2 cellular contexts compared by ENCODE assay signal in the genomic region with DNA sequence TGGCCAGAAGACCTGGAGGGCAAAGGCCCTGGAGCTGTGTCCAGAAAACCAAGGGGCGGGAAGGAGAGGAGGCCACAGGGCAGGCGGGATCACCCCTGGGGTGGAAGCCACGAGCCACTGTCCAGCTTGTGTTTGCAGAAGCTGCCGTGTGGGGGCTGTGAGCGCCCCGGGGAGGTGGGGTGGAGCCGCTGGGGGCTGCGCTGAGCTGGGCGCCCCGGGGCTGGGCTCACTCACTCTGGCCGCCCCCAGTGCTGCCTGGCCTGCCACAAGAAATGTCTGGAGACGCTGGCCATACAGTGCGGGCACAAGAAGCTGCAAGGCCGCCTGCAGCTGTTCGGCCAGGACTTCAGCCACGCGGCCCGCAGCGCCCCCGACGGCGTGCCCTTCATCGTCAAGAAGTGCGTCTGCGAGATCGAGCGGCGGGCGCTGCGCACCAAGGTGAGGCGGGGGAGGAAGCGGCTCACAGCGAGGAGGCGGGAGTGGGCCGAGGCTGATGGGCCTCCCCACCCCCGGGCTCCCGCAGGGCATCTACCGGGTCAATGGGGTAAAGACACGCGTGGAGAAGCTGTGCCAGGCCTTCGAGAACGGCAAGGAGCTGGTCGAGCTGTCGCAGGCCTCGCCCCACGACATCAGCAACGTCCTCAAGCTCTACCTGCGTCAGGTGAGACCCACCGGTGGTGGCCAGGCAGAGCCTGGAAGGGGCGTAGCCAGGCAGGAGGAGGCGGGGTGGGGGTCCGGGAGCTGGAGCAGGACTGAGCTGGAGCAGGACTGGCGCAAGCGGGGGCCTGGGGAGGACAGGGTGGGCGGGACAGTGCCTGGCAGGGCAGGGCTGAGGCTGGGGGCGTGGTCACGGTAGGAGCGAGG.
TF ChIP-seq lines count a peak whose summit lies in the region.

No MANE protein-coding gene starts in this region.

TF ChIP-seq in IMR-90, 13 proteins besides CTCF, POLR2A, EP300 and RAD21:
- TF ChIP-seq MAFK (IDR thresholded peaks at IDR 0.05; ENCODE audit: low read depth, low read length) (no peak), NFE2L2 (IDR thresholded peaks at IDR 0.05; ENCODE audit: low read depth, low read length) (no peak), CEBPB (IDR thresholded peaks at IDR 0.05; ENCODE audit: low read depth, low read length) (no peak), MAZ (IDR thresholded peaks at IDR 0.05; ENCODE audit: borderline replicate concordance, low read depth, low read length) (no peak), BHLHE40 (IDR thresholded peaks at IDR 0.05; ENCODE audit: low read depth, low read length) (no peak), CHD1 (IDR thresholded peaks at IDR 0.05; ENCODE audit: low read depth, low read length) (no peak)

TF ChIP-seq in K562, 482 proteins besides CTCF, POLR2A, EP300 and RAD21 (continues in another document):
- TF ChIP-seq CREB1 (IDR thresholded peaks at IDR 0.05) (no peak), CREB1 (CRISPR knock-in tag; IDR thresholded peaks at IDR 0.05) (0 out of 2 replicates have a peak, but pooled peaks have one; percentile 11), SUPT5H (IDR thresholded peaks at IDR 0.05) (no peak), RFX5 (IDR thresholded peaks at IDR 0.05; ENCODE audit: low read depth, low read length) (no peak), LARP7 (IDR thresholded peaks at IDR 0.05) (no peak), ZBTB1 (CRISPR knock-in tag; IDR thresholded peaks at IDR 0.05; ENCODE audit: borderline replicate concordance, low read depth) (no peak), ZNF3 (CRISPR knock-in tag; IDR thresholded peaks at IDR 0.05) (no peak), SIRT6 (IDR thresholded peaks at IDR 0.05; ENCODE audit: low read depth, low read length) (no peak), CBX3 (IDR thresholded peaks at IDR 0.05; ENCODE audit: borderline replicate concordance in 1 of 2, low read length in 2 of 2) (no peak), SMARCC2 (IDR thresholded peaks at IDR 0.05; ENCODE audit: low read depth) (no peak), CEBPB (tag; IDR thresholded peaks at IDR 0.05) (no peak), HCFC1 (IDR thresholded peaks at IDR 0.05; ENCODE audit: low read depth, low read length) (no peak), CBX5 (IDR thresholded peaks at IDR 0.05; ENCODE audit: borderline replicate concordance, low read depth) (no peak), EGR1 (conservative IDR thresholded peaks at IDR 0.05) (0 out of 2 replicates have a peak, but pooled peaks have one; percentile 16), PRMT5 (CRISPR knock-in tag; IDR thresholded peaks at IDR 0.05) (no peak), BRF1 (IDR thresholded peaks at IDR 0.05; ENCODE audit: borderline replicate concordance, extremely low read depth, insufficient read length) (no peak), ZNF354B (CRISPR knock-in tag; IDR thresholded peaks at IDR 0.05) (no peak), ZFP30 (CRISPR knock-in tag; IDR thresholded peaks at IDR 0.05; ENCODE audit: borderline replicate concordance) (no peak), PRPF4 (IDR thresholded peaks at IDR 0.05; ENCODE audit: insufficient read depth, low read depth, low read length, poor library complexity, severe bottlenecking) (no peak), ZNF780A (CRISPR knock-in tag; IDR thresholded peaks at IDR 0.05) (no peak), RBM22 (IDR thresholded peaks at IDR 0.05; ENCODE audit: low read depth, low read length, poor library complexity, severe bottlenecking) (peak; percentile 38), ZNF224 (CRISPR knock-in tag; IDR thresholded peaks at IDR 0.05) (no peak), ZNF717 (CRISPR knock-in tag; IDR thresholded peaks at IDR 0.05) (no peak), L3MBTL2 (IDR thresholded peaks at IDR 0.05) (no peak), NR3C1 (CRISPR knock-in tag; IDR thresholded peaks at IDR 0.05) (peak; percentile 44; the same call in 1 of the 2 replicates), ERF (CRISPR knock-in tag; IDR thresholded peaks at IDR 0.05) (no peak), POLR2AphosphoS5 (IDR thresholded peaks at IDR 0.05; ENCODE audit: control insufficient read depth, insufficient read depth, low read depth, low read length) (no peak), SMARCB1 (IDR thresholded peaks at IDR 0.05; ENCODE audit: insufficient read length, low read depth) (no peak), HSF4 (CRISPR knock-in tag; IDR thresholded peaks at IDR 0.05; ENCODE audit: borderline replicate concordance) (no peak), MAFG (tag; conservative IDR thresholded peaks at IDR 0.05) (no peak), FIP1L1 (IDR thresholded peaks at IDR 0.05; ENCODE audit: low read depth, low read length, poor library complexity, severe bottlenecking) (peak; percentile 43), PHF8 (IDR thresholded peaks at IDR 0.05; ENCODE audit: borderline replicate concordance, low read length) (no peak; the same call in 1 of the 2 replicates), PPARD (CRISPR knock-in tag; IDR thresholded peaks at IDR 0.05) (no peak), ZNF282 (CRISPR knock-in tag; IDR thresholded peaks at IDR 0.05) (peak; percentile 54; the same call in 1 of the 2 replicates), XRCC4 (IDR thresholded peaks at IDR 0.05; ENCODE audit: extremely low read depth, insufficient read depth, insufficient read length) (no peak), POLR2G (IDR thresholded peaks at IDR 0.05; ENCODE audit: low read depth, low read length) (0 out of 2 replicates have a peak, but pooled peaks have one; percentile 40), JUND (IDR thresholded peaks at IDR 0.05; ENCODE audit: borderline replicate concordance, low read depth, low read length) (no peak), JUND (tag; IDR thresholded peaks at IDR 0.05; ENCODE audit: borderline replicate concordance, low read depth, low read length) (no peak), GATAD2B (IDR thresholded peaks at IDR 0.05; ENCODE audit: borderline replicate concordance) (no peak)
- TF ChIP-seq, protein P1, sequence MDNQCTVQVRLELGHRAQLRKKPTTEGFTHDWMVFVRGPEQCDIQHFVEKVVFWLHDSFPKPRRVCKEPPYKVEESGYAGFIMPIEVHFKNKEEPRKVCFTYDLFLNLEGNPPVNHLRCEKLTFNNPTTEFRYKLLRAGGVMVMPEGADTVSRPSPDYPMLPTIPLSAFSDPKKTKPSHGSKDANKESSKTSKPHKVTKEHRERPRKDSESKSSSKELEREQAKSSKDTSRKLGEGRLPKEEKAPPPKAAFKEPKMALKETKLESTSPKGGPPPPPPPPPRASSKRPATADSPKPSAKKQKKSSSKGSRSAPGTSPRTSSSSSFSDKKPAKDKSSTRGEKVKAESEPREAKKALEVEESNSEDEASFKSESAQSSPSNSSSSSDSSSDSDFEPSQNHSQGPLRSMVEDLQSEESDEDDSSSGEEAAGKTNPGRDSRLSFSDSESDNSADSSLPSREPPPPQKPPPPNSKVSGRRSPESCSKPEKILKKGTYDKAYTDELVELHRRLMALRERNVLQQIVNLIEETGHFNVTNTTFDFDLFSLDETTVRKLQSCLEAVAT (IDR thresholded peaks at IDR 0.05): peak in 1 of 2 experiments; percentile 21; a peak in 1 of 4 replicates
- TF ChIP-seq, protein P2, sequence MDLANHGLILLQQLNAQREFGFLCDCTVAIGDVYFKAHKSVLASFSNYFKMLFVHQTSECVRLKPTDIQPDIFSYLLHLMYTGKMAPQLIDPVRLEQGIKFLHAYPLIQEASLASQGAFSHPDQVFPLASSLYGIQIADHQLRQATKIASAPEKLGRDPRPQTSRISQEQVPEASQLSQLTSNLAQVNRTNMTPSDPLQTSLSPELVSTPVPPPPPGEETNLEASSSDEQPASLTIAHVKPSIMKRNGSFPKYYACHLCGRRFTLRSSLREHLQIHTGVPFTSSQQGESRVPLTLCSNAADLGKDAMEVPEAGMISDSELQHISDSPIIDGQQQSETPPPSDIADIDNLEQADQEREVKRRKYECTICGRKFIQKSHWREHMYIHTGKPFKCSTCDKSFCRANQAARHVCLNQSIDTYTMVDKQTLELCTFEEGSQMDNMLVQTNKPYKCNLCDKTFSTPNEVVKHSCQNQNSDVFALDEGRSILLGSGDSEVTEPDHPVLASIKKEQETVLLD (IDR thresholded peaks at IDR 0.05): no peak
- TF ChIP-seq, protein P3, sequence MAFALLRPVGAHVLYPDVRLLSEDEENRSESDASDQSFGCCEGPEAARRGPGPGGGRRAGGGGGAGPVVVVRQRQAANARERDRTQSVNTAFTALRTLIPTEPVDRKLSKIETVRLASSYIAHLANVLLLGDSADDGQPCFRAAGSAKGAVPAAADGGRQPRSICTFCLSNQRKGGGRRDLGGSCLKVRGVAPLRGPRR (CRISPR knock-in tag; IDR thresholded peaks at IDR 0.05): no peak
- TF ChIP-seq, protein P4, sequence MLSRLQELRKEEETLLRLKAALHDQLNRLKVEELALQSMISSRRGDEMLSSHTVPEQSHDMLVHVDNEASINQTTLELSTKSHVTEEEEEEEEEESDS (CRISPR knock-in tag; IDR thresholded peaks at IDR 0.05): no peak
- TF ChIP-seq, protein P5, sequence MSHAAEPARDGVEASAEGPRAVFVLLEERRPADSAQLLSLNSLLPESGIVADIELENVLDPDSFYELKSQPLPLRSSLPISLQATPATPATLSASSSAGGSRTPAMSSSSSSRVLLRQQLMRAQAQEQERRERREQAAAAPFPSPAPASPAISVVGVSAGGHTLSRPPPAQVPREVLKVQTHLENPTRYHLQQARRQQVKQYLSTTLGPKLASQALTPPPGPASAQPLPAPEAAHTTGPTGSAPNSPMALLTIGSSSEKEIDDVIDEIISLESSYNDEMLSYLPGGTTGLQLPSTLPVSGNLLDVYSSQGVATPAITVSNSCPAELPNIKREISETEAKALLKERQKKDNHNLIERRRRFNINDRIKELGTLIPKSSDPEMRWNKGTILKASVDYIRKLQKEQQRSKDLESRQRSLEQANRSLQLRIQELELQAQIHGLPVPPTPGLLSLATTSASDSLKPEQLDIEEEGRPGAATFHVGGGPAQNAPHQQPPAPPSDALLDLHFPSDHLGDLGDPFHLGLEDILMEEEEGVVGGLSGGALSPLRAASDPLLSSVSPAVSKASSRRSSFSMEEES (CRISPR knock-in tag; IDR thresholded peaks at IDR 0.05): no peak
- TF ChIP-seq, protein P6, sequence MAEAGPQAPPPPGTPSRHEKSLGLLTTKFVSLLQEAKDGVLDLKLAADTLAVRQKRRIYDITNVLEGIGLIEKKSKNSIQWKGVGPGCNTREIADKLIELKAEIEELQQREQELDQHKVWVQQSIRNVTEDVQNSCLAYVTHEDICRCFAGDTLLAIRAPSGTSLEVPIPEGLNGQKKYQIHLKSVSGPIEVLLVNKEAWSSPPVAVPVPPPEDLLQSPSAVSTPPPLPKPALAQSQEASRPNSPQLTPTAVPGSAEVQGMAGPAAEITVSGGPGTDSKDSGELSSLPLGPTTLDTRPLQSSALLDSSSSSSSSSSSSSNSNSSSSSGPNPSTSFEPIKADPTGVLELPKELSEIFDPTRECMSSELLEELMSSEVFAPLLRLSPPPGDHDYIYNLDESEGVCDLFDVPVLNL (CRISPR knock-in tag; IDR thresholded peaks at IDR 0.05; ENCODE audit: low read depth): 0 out of 2 replicates have a peak, but pooled peaks have one; percentile 20
- TF ChIP-seq, protein P7, sequence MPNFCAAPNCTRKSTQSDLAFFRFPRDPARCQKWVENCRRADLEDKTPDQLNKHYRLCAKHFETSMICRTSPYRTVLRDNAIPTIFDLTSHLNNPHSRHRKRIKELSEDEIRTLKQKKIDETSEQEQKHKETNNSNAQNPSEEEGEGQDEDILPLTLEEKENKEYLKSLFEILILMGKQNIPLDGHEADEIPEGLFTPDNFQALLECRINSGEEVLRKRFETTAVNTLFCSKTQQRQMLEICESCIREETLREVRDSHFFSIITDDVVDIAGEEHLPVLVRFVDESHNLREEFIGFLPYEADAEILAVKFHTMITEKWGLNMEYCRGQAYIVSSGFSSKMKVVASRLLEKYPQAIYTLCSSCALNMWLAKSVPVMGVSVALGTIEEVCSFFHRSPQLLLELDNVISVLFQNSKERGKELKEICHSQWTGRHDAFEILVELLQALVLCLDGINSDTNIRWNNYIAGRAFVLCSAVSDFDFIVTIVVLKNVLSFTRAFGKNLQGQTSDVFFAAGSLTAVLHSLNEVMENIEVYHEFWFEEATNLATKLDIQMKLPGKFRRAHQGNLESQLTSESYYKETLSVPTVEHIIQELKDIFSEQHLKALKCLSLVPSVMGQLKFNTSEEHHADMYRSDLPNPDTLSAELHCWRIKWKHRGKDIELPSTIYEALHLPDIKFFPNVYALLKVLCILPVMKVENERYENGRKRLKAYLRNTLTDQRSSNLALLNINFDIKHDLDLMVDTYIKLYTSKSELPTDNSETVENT (CRISPR knock-in tag; IDR thresholded peaks at IDR 0.05): no peak
- TF ChIP-seq, protein P8, sequence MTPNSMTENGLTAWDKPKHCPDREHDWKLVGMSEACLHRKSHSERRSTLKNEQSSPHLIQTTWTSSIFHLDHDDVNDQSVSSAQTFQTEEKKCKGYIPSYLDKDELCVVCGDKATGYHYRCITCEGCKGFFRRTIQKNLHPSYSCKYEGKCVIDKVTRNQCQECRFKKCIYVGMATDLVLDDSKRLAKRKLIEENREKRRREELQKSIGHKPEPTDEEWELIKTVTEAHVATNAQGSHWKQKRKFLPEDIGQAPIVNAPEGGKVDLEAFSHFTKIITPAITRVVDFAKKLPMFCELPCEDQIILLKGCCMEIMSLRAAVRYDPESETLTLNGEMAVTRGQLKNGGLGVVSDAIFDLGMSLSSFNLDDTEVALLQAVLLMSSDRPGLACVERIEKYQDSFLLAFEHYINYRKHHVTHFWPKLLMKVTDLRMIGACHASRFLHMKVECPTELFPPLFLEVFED (CRISPR knock-in tag; conservative IDR thresholded peaks at IDR 0.05): no peak
- TF ChIP-seq, protein P9, sequence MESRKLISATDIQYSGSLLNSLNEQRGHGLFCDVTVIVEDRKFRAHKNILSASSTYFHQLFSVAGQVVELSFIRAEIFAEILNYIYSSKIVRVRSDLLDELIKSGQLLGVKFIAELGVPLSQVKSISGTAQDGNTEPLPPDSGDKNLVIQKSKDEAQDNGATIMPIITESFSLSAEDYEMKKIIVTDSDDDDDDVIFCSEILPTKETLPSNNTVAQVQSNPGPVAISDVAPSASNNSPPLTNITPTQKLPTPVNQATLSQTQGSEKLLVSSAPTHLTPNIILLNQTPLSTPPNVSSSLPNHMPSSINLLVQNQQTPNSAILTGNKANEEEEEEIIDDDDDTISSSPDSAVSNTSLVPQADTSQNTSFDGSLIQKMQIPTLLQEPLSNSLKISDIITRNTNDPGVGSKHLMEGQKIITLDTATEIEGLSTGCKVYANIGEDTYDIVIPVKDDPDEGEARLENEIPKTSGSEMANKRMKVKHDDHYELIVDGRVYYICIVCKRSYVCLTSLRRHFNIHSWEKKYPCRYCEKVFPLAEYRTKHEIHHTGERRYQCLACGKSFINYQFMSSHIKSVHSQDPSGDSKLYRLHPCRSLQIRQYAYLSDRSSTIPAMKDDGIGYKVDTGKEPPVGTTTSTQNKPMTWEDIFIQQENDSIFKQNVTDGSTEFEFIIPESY (CRISPR knock-in tag; IDR thresholded peaks at IDR 0.05): peak; percentile 92
- TF ChIP-seq, protein P10, sequence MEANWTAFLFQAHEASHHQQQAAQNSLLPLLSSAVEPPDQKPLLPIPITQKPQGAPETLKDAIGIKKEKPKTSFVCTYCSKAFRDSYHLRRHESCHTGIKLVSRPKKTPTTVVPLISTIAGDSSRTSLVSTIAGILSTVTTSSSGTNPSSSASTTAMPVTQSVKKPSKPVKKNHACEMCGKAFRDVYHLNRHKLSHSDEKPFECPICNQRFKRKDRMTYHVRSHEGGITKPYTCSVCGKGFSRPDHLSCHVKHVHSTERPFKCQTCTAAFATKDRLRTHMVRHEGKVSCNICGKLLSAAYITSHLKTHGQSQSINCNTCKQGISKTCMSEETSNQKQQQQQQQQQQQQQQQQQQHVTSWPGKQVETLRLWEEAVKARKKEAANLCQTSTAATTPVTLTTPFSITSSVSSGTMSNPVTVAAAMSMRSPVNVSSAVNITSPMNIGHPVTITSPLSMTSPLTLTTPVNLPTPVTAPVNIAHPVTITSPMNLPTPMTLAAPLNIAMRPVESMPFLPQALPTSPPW (CRISPR knock-in tag; IDR thresholded peaks at IDR 0.05): no peak
